Comparison of ENCODE assay signal across 8 cellular contexts in genomic region chr18:55320399-55321255, GRCh38.
DNase-seq lines count a peak whose midpoint lies in the region; ATAC-seq and TF ChIP-seq lines count a peak whose summit lies in the region.

No MANE protein-coding gene starts in this region.

- H3K4me3 Mint-ChIP-seq in endodermal cell: no peak overlapping the region

- DNase-seq in EL (peak; percentile 56), NCI-H2171 (lab: John Stamatoyannopoulos, UW) (peak; percentile 66), endodermal cell (no peak), epidermal melanocyte (ENCODE audit: insufficient read length, low spot score) (no peak), NCI-H1436 (lab: John Stamatoyannopoulos, UW) (no peak)

- H3K36me3 ChIP-seq in endodermal cell (ENCODE audit: control insufficient read depth, insufficient read depth, low read length) (no peaks in the 10 kb centered on the region), rectal smooth muscle tissue (ENCODE audit: control insufficient read depth, insufficient read depth, low read length) (no peaks in the 10 kb centered on the region)

- H3K4me3 ChIP-seq in endodermal cell (ENCODE audit: low read length) (peak overlapping the region; percentile 83), rectal smooth muscle tissue (ENCODE audit: low read length) (peak overlapping the region; percentile 79)

- no peaks in the 10 kb centered on the region for H3K27me3 Mint-ChIP-seq in endodermal cell (ENCODE audit: insufficient read depth)

- no peaks in the 10 kb centered on the region for H3K27me3 ChIP-seq in endodermal cell (ENCODE audit: control insufficient read depth, insufficient read depth, low read length, poor library complexity, severe bottlenecking)
- no peaks in the 10 kb centered on the region for H3K27me3 ChIP-seq in rectal smooth muscle tissue (ENCODE audit: control insufficient read depth, insufficient read depth, low read length)

- H3K9ac ChIP-seq in endodermal cell (ENCODE audit: extremely low read depth, low read length, poor library complexity, severe bottlenecking) (no peak overlapping the region), rectal smooth muscle tissue (ENCODE audit: low read length) (peak overlapping the region; percentile 14)

- H3K27ac Mint-ChIP-seq in endodermal cell: no peak overlapping the region

- WGBS in endodermal cell (ENCODE audit: insufficient coverage in 1 of 2, insufficient read length in 1 of 2), 2 experiments: 91 to 96% methylated on average over 4 to 8 of the region's 9 CpGs

- no peak for TF ChIP-seq CTCF in endodermal cell (conservative IDR thresholded peaks at IDR 0.05)

- no peak for ATAC-seq in GM21786 (IDR thresholded peaks at IDR 0.05; ENCODE audit: unreplicated experiment)
- no peak for ATAC-seq in HG03565 (IDR thresholded peaks at IDR 0.05; ENCODE audit: unreplicated experiment)

- H3K4me1 ChIP-seq in endodermal cell (ENCODE audit: control insufficient read depth, insufficient read depth, low read length) (peaks cover 3% of the 10 kb centered on the region), rectal smooth muscle tissue (ENCODE audit: control insufficient read depth, insufficient read depth, low read length) (peaks cover 4% of the 10 kb centered on the region)

- no peaks in the 10 kb centered on the region for H3K36me3 Mint-ChIP-seq in endodermal cell (ENCODE audit: low read depth)

- H3K27ac ChIP-seq in endodermal cell (ENCODE audit: low read depth, low read length) (no peak overlapping the region), rectal smooth muscle tissue (ENCODE audit: low read depth, low read length) (peak overlapping the region; percentile 88)

- no peaks in the 10 kb centered on the region for H3K9me3 Mint-ChIP-seq in endodermal cell

- H3K4me1 Mint-ChIP-seq in endodermal cell: peaks cover 21% of the 10 kb centered on the region

- H3K9me3 ChIP-seq in endodermal cell (ENCODE audit: control insufficient read depth, low read length): no peaks in the 10 kb centered on the region

Comparison
In these comparisons a context has a peak if more than half of its experiments do, and no peak if none do; other contexts are left out.
1. DNase-seq: peak in EL (single experiment) and NCI-H2171 (single experiment); none in endodermal cell (single experiment), epidermal melanocyte (single experiment) and NCI-H1436 (single experiment).